8 cellular contexts compared by ENCODE assay signal in genomic region chr2:32064021-32064678, GRCh38. TPM values are rescaled to one million over a fixed set of nuclear protein-coding genes. Genes with fewer than 3 reads are reported as not detected.
DNase-seq lines count a peak whose midpoint lies in the region; ATAC-seq, FAIRE-seq and TF ChIP-seq lines count a peak whose summit lies in the region.

No MANE protein-coding gene starts in this region.

- H4K20me1 ChIP-seq in neural cell (ENCODE audit: insufficient read depth) = no peaks in the 10 kb centered on the region

- ATAC-seq in GM19035 (IDR thresholded peaks at IDR 0.05; ENCODE audit: unreplicated experiment) = peak; percentile 13

- TF ChIP-seq CTCF in BJ (IDR thresholded peaks at IDR 0.05; ENCODE audit: insufficient read depth, low read depth, low read length) (no peak), WERI-Rb-1 (IDR thresholded peaks at IDR 0.05; ENCODE audit: low read depth, low read length) (no peak), esophagus muscularis mucosa (IDR thresholded peaks at IDR 0.05) (no peak), neural cell (IDR thresholded peaks at IDR 0.05; ENCODE audit: poor library complexity, severe bottlenecking) (no peak)

- TF ChIP-seq EP300 in esophagus muscularis mucosa (IDR thresholded peaks at IDR 0.05) (no peak), neural cell (conservative IDR thresholded peaks at IDR 0.05; ENCODE audit: poor library complexity, severe bottlenecking) (no peak)

- CTCF ChIA-PET in BJ (lab: Yijun Ruan, JAX) = interaction anchor here (1.1 to 1.5 kb wide), 2 partner anchors 9 to 10 kb away, joined by 3 to 4 read pairs; no protein-coding TSS in a partner anchor

- TF ChIP-seq RAD21 in neural cell (conservative IDR thresholded peaks at IDR 0.05) = no peak

- H3K27me3 ChIP-seq in BJ (ENCODE audit: control insufficient read depth, insufficient read depth, low read length) = no peaks in the 10 kb centered on the region
- no peaks in the 10 kb centered on the region for H3K27me3 ChIP-seq in HUES6 (ENCODE audit: control insufficient read depth, insufficient read depth, low read length)
- H3K27me3 ChIP-seq in WERI-Rb-1 (ENCODE audit: insufficient read depth, low read depth, severe bottlenecking) = no peaks in the 10 kb centered on the region
- H3K27me3 ChIP-seq in esophagus muscularis mucosa = no peaks in the 10 kb centered on the region
- no peaks in the 10 kb centered on the region for H3K27me3 ChIP-seq in neural cell (ENCODE audit: insufficient read depth, low read depth, low read length)

- H3K9me3 ChIP-seq in HUES6 (ENCODE audit: control insufficient read depth, insufficient read depth, low read depth, low read length) (no peaks in the 10 kb centered on the region), WERI-Rb-1 (ENCODE audit: severe bottlenecking) (no peaks in the 10 kb centered on the region), esophagus muscularis mucosa (no peaks in the 10 kb centered on the region), neural cell (ENCODE audit: low read length) (no peaks in the 10 kb centered on the region)

- peaks cover 33% of the 10 kb centered on the region for H3K79me2 ChIP-seq in neural cell (replicated peaks; ENCODE audit: insufficient read depth, low read length)

- H3K36me3 ChIP-seq in BJ (ENCODE audit: control insufficient read depth, insufficient read depth, low read length) = no peaks in the 10 kb centered on the region
- no peaks in the 10 kb centered on the region for H3K36me3 ChIP-seq in HUES6 (ENCODE audit: control insufficient read depth, insufficient read depth, low read length)
- H3K36me3 ChIP-seq in WERI-Rb-1 = peaks cover 15% of the 10 kb centered on the region
- peaks cover 0 to 9% (median 7%) of the 10 kb centered on the region in 4 donors for H3K36me3 ChIP-seq in esophagus muscularis mucosa
- no peaks in the 10 kb centered on the region for H3K36me3 ChIP-seq in neural cell (ENCODE audit: insufficient read depth, low read length)

- peaks cover 6% of the 10 kb centered on the region for H3F3A ChIP-seq in neural cell (ENCODE audit: insufficient read depth, low read length, poor library complexity, severe bottlenecking)

- intact Hi-C loops in esophagus muscularis mucosa (cut with DNase I) = loop anchor here (5.0 kb wide), 1 partner anchor 103 kb away; the partner anchor contains the start of gene SLC30A6

- peak overlapping the region; percentile 73; the same call in 1 of the 2 replicates for H3K27ac ChIP-seq in HUES6 (ENCODE audit: low read depth, low read length)
- peak overlapping the region; percentile 90 for H3K27ac ChIP-seq in WERI-Rb-1
- H3K27ac ChIP-seq in esophagus muscularis mucosa (replicated peaks in 1 of 4) = peak overlapping the region; percentile 86 to 93 (median 89)
- H3K27ac ChIP-seq in neural cell (ENCODE audit: low read length) = peak overlapping the region; percentile 85

- no peak for TF ChIP-seq POLR2A in esophagus muscularis mucosa (IDR thresholded peaks at IDR 0.05; ENCODE audit: low read depth)

- POLR2A ChIA-PET in BJ (lab: Charles Lee) = interaction anchor here (1.0 kb wide), 1 partner anchor 1917 kb away, joined by 3 read pairs; the partner anchor contains the start of gene YPEL5

- H3K4me1 ChIP-seq in HUES6 (ENCODE audit: control insufficient read depth, insufficient read depth, low read length) = peaks cover 7% of the 10 kb centered on the region
- H3K4me1 ChIP-seq in esophagus muscularis mucosa = peaks cover 20 to 39% (median 32%) of the 10 kb centered on the region in 4 donors

- no peaks in the 10 kb centered on the region for H3K9me2 ChIP-seq in neural cell (ENCODE audit: insufficient read depth, low read length)

- no peak for DNase-seq in BJ (ENCODE audit: low read depth)
- peak; percentile 27 for DNase-seq in WERI-Rb-1
- DNase-seq in esophagus muscularis mucosa (ENCODE audit: extremely low spot score) = no peak
- DNase-seq in urothelium cell line (ENCODE audit: low spot score) = no peak
- no peak for DNase-seq in HCEC 1CT

- 3% methylated on average over 12 of the region's 41 CpGs for WGBS in esophagus muscularis mucosa

- peak overlapping the region; percentile 46 for H3K9ac ChIP-seq in HUES6 (ENCODE audit: low read length)
- H3K9ac ChIP-seq in neural cell (ENCODE audit: low read length) = peak overlapping the region; percentile 91

- peak overlapping the region; percentile 72 for H3K4me2 ChIP-seq in neural cell (ENCODE audit: low read length)

- no peak for FAIRE-seq in urothelium cell line (lab: Jason Lieb, UNC)

- peak overlapping the region; percentile 82 for H3K4me3 ChIP-seq in BJ (ENCODE audit: low read depth, low read length)
- H3K4me3 ChIP-seq in HUES6 (ENCODE audit: low read depth, low read length) = peak overlapping the region; percentile 69
- peak overlapping the region; percentile 98 for H3K4me3 ChIP-seq in WERI-Rb-1 (ENCODE audit: low read depth, low read length)
- H3K4me3 ChIP-seq in esophagus muscularis mucosa = peak overlapping the region; percentile 76 to 94 (median 84)
- peak overlapping the region; percentile 85 for H3K4me3 ChIP-seq in neural cell (ENCODE audit: low read length)

- no peak overlapping the region for H2AFZ ChIP-seq in neural cell (ENCODE audit: low read depth, low read length)

TF ChIP-seq in neural cell, 6 proteins besides CTCF, POLR2A, EP300 and RAD21:
- TF ChIP-seq MXI1 (conservative IDR thresholded peaks at IDR 0.05; ENCODE audit: poor library complexity, severe bottlenecking) = no peak
- TF ChIP-seq TAF1 (IDR thresholded peaks at IDR 0.05; ENCODE audit: low read depth) = no peak
- TF ChIP-seq SMC3 (conservative IDR thresholded peaks at IDR 0.05; ENCODE audit: poor library complexity) = no peak
- TF ChIP-seq REST (IDR thresholded peaks at IDR 0.05; ENCODE audit: borderline replicate concordance) = no peak
- TF ChIP-seq POLR2AphosphoS5 (IDR thresholded peaks at IDR 0.05) = no peak
- no peak for TF ChIP-seq EZH2 (IDR thresholded peaks at IDR 0.05; ENCODE audit: borderline replicate concordance, insufficient read depth, low read length, poor library complexity, severe bottlenecking)

RNA-seq across cellular contexts. Expression of gene SPAST, which starts 0.8 kb away (rescaled TPM):
- polyA plus RNA-seq in BJ (2011; rRNA removed) (4.5 and 10.3 TPM in 2 replicates), neural cell (105 and 121 TPM in 2 replicates)
- polyA minus RNA-seq in BJ (2011; rRNA and poly(A)+ RNA removed) = 5.3 and 5.4 TPM in 2 replicates
- total RNA-seq in esophagus muscularis mucosa = 10 to 100 TPM; 13.3 to 16.6 (median 14.4) TPM
- 232 and 244 TPM in 2 replicates for polyA minus RNA-seq in neural cell

RNA-seq across cellular contexts. Expression of gene DPY30, which starts 24.5 kb away (rescaled TPM):
- polyA plus RNA-seq in BJ (2011; rRNA removed) (35.3 and 66.1 TPM in 2 replicates), neural cell (151 and 201 TPM in 2 replicates)
- 6.7 and 13.6 TPM in 2 replicates for polyA minus RNA-seq in BJ (2011; rRNA and poly(A)+ RNA removed)
- 10 to 100 TPM; 52.6 to 83.1 (median 61.1) TPM for total RNA-seq in esophagus muscularis mucosa
- 61.6 and 62.6 TPM in 2 replicates for polyA minus RNA-seq in neural cell

RNA-seq across cellular contexts. Expression of gene MEMO1, which starts 53.3 kb away (rescaled TPM):
- polyA plus RNA-seq in BJ (2011; rRNA removed) (42.0 and 47.8 TPM in 2 replicates), neural cell (124 and 129 TPM in 2 replicates)
- polyA minus RNA-seq in BJ (2011; rRNA and poly(A)+ RNA removed) = 27.0 and 27.2 TPM in 2 replicates
- total RNA-seq in esophagus muscularis mucosa = 10 to 100 TPM; 25.0 to 40.7 (median 33.2) TPM
- 77.1 and 80.6 TPM in 2 replicates for polyA minus RNA-seq in neural cell
